11 cellular contexts compared by ENCODE assay signal in genomic region chr5:115977096-115977495, GRCh38.
DNase-seq lines count a peak whose midpoint lies in the region; ATAC-seq lines count a peak whose summit lies in the region.
"Had no signal": no experiment of that assay in that cellular context is flagged by ENCODE, and none has a peak within 500 bp of the region (broad histone marks: within the 10 kb centered on the region; RNA-seq: fewer than 3 reads in every experiment).

No MANE protein-coding gene starts in this region.

- H3K27me3 ChIP-seq in subcutaneous abdominal adipose tissue (ENCODE audit: control insufficient read depth in 5 of 5, insufficient read depth in 4 of 5, low read length in 5 of 5): no peaks in the 10 kb centered on the region
- H3K27me3 ChIP-seq in effector memory CD4-positive, alpha-beta T cell (replicated peaks; ENCODE audit: control insufficient read depth, insufficient read depth, low read length, poor library complexity, severe bottlenecking): no peaks in the 10 kb centered on the region

- H3K9ac ChIP-seq in subcutaneous abdominal adipose tissue (ENCODE audit: low read length in 5 of 5): peak overlapping the region in 1 of 5 donors; percentile 20

- no peak overlapping the region for H3K4me3 ChIP-seq in subcutaneous abdominal adipose tissue (ENCODE audit: low read depth in 1 of 5, low read length in 5 of 5)
- no peak overlapping the region for H3K4me3 ChIP-seq in effector memory CD4-positive, alpha-beta T cell (ENCODE audit: insufficient read depth, low read depth, low read length, poor library complexity, severe bottlenecking)
- H3K4me3 ChIP-seq: coronary artery had no signal

- DNase-seq in COR-L47 (lab: John Stamatoyannopoulos, UW) (no peak), HK-2 (ENCODE audit: unreplicated experiment) (no peak)
- DNase-seq in effector memory CD4-positive, alpha-beta T cell: no peak
- DNase-seq: activated T-cell treated with anti-CD3 and anti-CD28 coated beads for 4 hours; NCI-H510A treated with DMSO at 0.1 percent for 48 hours; stimulated activated CD4-positive, alpha-beta T cell treated with anti-CD3 and anti-CD28 coated beads, Interleukin-15, amount 100 ng/mL, for 24 hours had no signal

- peak overlapping the region; percentile 91 for H3K27ac ChIP-seq in subcutaneous abdominal adipose tissue (ENCODE audit: low read depth, low read length)
- no peak overlapping the region for H3K27ac ChIP-seq in effector memory CD4-positive, alpha-beta T cell (ENCODE audit: insufficient read depth, low read length, poor library complexity, severe bottlenecking)
- H3K27ac ChIP-seq: coronary artery had no signal

- no peaks in the 10 kb centered on the region for H3K36me3 ChIP-seq in subcutaneous abdominal adipose tissue (ENCODE audit: control insufficient read depth in 5 of 5, insufficient read depth in 5 of 5, low read length in 5 of 5)
- H3K36me3 ChIP-seq in effector memory CD4-positive, alpha-beta T cell (ENCODE audit: control insufficient read depth, insufficient read depth, low read length): no peaks in the 10 kb centered on the region

- H3K9me3 ChIP-seq in subcutaneous abdominal adipose tissue (ENCODE audit: control insufficient read depth in 5 of 5, low read length in 5 of 5): peaks cover 0 to 2% (median 0%) of the 10 kb centered on the region in 5 donors
- no peaks in the 10 kb centered on the region for H3K9me3 ChIP-seq in effector memory CD4-positive, alpha-beta T cell (ENCODE audit: control insufficient read depth, low read length)

- peak; percentile 88 for ATAC-seq in GM19043 (IDR thresholded peaks at IDR 0.05; ENCODE audit: low read depth, unreplicated experiment)
- peak; percentile 89 for ATAC-seq in HG02610 (IDR thresholded peaks at IDR 0.05; ENCODE audit: unreplicated experiment)
- ATAC-seq in HG03457 (IDR thresholded peaks at IDR 0.05; ENCODE audit: unreplicated experiment): peak; percentile 92

- peaks cover 10 to 47% (median 33%) of the 10 kb centered on the region in 5 donors for H3K4me1 ChIP-seq in subcutaneous abdominal adipose tissue (ENCODE audit: control insufficient read depth in 5 of 5, insufficient read depth in 5 of 5, low read length in 5 of 5)
- H3K4me1 ChIP-seq in effector memory CD4-positive, alpha-beta T cell (ENCODE audit: control insufficient read depth, insufficient read depth, low read length, poor library complexity, severe bottlenecking): no peaks in the 10 kb centered on the region
